1 cellular context compared by ENCODE assay signal in genomic region chr7:73622909-73623797, GRCh38.
TF ChIP-seq lines count a peak whose summit lies in the region.

No MANE protein-coding gene starts in this region.

TF ChIP-seq in A549, 52 proteins besides CTCF, POLR2A, EP300 and RAD21:
- no peak for TF ChIP-seq EHMT2 (IDR thresholded peaks at IDR 0.05; ENCODE audit: low read depth)
- no peak for TF ChIP-seq FOSL2 (IDR thresholded peaks at IDR 0.05)
- TF ChIP-seq FOSL2 (CRISPR knock-in tag; IDR thresholded peaks at IDR 0.05) = no peak
- TF ChIP-seq, protein P1, sequence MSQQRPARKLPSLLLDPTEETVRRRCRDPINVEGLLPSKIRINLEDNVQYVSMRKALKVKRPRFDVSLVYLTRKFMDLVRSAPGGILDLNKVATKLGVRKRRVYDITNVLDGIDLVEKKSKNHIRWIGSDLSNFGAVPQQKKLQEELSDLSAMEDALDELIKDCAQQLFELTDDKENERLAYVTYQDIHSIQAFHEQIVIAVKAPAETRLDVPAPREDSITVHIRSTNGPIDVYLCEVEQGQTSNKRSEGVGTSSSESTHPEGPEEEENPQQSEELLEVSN (IDR thresholded peaks at IDR 0.05; ENCODE audit: borderline replicate concordance, low read depth) = no peak
- no peak for TF ChIP-seq GATA3 (IDR thresholded peaks at IDR 0.05; ENCODE audit: borderline replicate concordance)
- no peak for TF ChIP-seq TFCP2L1 (CRISPR knock-in tag; IDR thresholded peaks at IDR 0.05)
- TF ChIP-seq HOXB5 (CRISPR knock-in tag; IDR thresholded peaks at IDR 0.05) = no peak
- no peak for TF ChIP-seq NFE2L2 (conservative IDR thresholded peaks at IDR 0.05; ENCODE audit: low read length)
- TF ChIP-seq CBX8 (IDR thresholded peaks at IDR 0.05) = no peak
- TF ChIP-seq FOSB (CRISPR knock-in tag; IDR thresholded peaks at IDR 0.05) = no peak
- no peak for TF ChIP-seq NPAS2 (CRISPR knock-in tag; IDR thresholded peaks at IDR 0.05; ENCODE audit: borderline replicate concordance)
- no peak for TF ChIP-seq EHF (CRISPR knock-in tag; IDR thresholded peaks at IDR 0.05)
- no peak for TF ChIP-seq NR3C1 (IDR thresholded peaks at IDR 0.05)
- TF ChIP-seq ZC3H11A (IDR thresholded peaks at IDR 0.05) = no peak
